ENCODE assay signal across 15 cellular contexts in genomic region chr4:138259801-138260200, GRCh38. TPM values are rescaled to one million over a fixed set of nuclear protein-coding genes. Genes with fewer than 3 reads are reported as not detected.
DNase-seq lines count a peak whose midpoint lies in the region; ATAC-seq, FAIRE-seq and TF ChIP-seq lines count a peak whose summit lies in the region.
"Had no signal": no experiment of that assay in that cellular context is flagged by ENCODE, and none has a peak within 500 bp of the region (broad histone marks: within the 10 kb centered on the region; RNA-seq: fewer than 3 reads in every experiment).

No MANE protein-coding gene starts in this region.

- H3K27ac ChIP-seq in SK-N-MC (peak overlapping the region; percentile 23; the same call in 1 of the 2 replicates), small intestine (ENCODE audit: low read depth in 1 of 2, low read length in 1 of 2) (no peak overlapping the region), heart right ventricle (no peak overlapping the region)

- H3K36me3 ChIP-seq in SK-N-MC (ENCODE audit: insufficient read depth, low read length) (no peaks in the 10 kb centered on the region), small intestine (ENCODE audit: control insufficient read depth in 2 of 2, insufficient read depth in 2 of 2, low read length in 2 of 2) (no peaks in the 10 kb centered on the region), heart right ventricle (no peaks in the 10 kb centered on the region)

- peak; percentile 91 for FAIRE-seq in small intestine (lab: Jason Lieb, UNC)
- FAIRE-seq: D721Med had no signal

- no peaks in the 10 kb centered on the region for H3K36me3 Mint-ChIP-seq in osteocyte (ENCODE audit: unreplicated experiment)

- no peak overlapping the region for H3K4me3 ChIP-seq in SK-N-MC
- H3K4me3 ChIP-seq in small intestine (ENCODE audit: low read depth in 1 of 2, low read length in 2 of 2), result no peak overlapping the region
- H3K4me3 ChIP-seq in heart right ventricle, result no peak overlapping the region
- H3K4me3 ChIP-seq: mucosa of descending colon had no signal

- ATAC-seq in esophagus mucosa, result peak; percentile 92
- ATAC-seq in heart right ventricle, result no peak
- ATAC-seq: mucosa of descending colon, T-helper 17 cell had no signal

- TF ChIP-seq CTCF in heart right ventricle (IDR thresholded peaks at IDR 0.05), result no peak
- no peak for TF ChIP-seq CTCF in osteocyte (IDR thresholded peaks at IDR 0.05)

- no peak overlapping the region for H3K4me3 Mint-ChIP-seq in osteocyte (ENCODE audit: unreplicated experiment)
- H3K4me3 Mint-ChIP-seq: T-helper 17 cell had no signal

- H3K27ac Mint-ChIP-seq in osteocyte (ENCODE audit: unreplicated experiment), result no peak overlapping the region
- H3K27ac Mint-ChIP-seq: T-helper 17 cell had no signal

- H3K4me1 Mint-ChIP-seq in osteocyte (ENCODE audit: unreplicated experiment), result peaks cover 17% of the 10 kb centered on the region

- WGBS in small intestine, 3 donors, result 7 to 34% (median 14%) methylated on average over 2 of the region's 2 CpGs
- 46 to 55% methylated on average over 2 of the region's 2 CpGs for WGBS in heart right ventricle, 2 donors

- H3K27me3 ChIP-seq in small intestine (ENCODE audit: control insufficient read depth in 2 of 2, insufficient read depth in 2 of 2, low read length in 2 of 2) (no peaks in the 10 kb centered on the region), heart right ventricle (no peaks in the 10 kb centered on the region)

- no peaks in the 10 kb centered on the region for H3K27me3 Mint-ChIP-seq in osteocyte (ENCODE audit: unreplicated experiment)
- H3K27me3 Mint-ChIP-seq: T-helper 17 cell had no signal

- H3K9me3 ChIP-seq in SK-N-MC (ENCODE audit: low read depth, low read length) (no peaks in the 10 kb centered on the region), small intestine (ENCODE audit: control insufficient read depth, low read depth) (no peaks in the 10 kb centered on the region), heart right ventricle (no peaks in the 10 kb centered on the region)
- H3K9me3 ChIP-seq: mucosa of descending colon had no signal

- intact Hi-C loops in heart right ventricle (cut with DNase I), result no loop called here

- DNase-seq in NCI-H1417 (lab: John Stamatoyannopoulos, UW) (peak in 2 of 3 experiments; percentile 7 to 60), NCI-H1417 treated with DMSO at 0.1 percent for 48 hours (lab: John Stamatoyannopoulos, UW) (no peak), SK-N-MC (ENCODE audit: low read depth, low spot score) (peak; percentile 42), small intestine (peak; percentile 96), heart right ventricle (no peak), osteocyte (ENCODE audit: extremely low spot score, unreplicated experiment) (no peak), anterior cingulate cortex (lab: John Stamatoyannopoulos, UW) (no peak)
- DNase-seq: activated CD4-positive, alpha-beta T cell treated with anti-CD3 and anti-CD28 coated beads, Interleukin-2, amount 50 U/mL, for 48 hours; activated gamma-delta T cell treated with Interleukin-2 at 50 U/mL for 16 hours; central memory CD4-positive, alpha-beta T cell; mucosa of descending colon; stimulated activated CD4-positive, alpha-beta T cell treated with anti-CD3 and anti-CD28 coated beads, Interleukin-1b, Interleukin-23, amount 100 ng/mL, for 48 hours; T-helper 17 cell had no signal

- H3K9me3 Mint-ChIP-seq in osteocyte (ENCODE audit: unreplicated experiment), result no peaks in the 10 kb centered on the region

- H3K9ac ChIP-seq in SK-N-MC (ENCODE audit: insufficient read length), result no peak overlapping the region

- H3K4me1 ChIP-seq in small intestine (ENCODE audit: control insufficient read depth in 2 of 2, insufficient read depth in 1 of 2, low read depth in 1 of 2, low read length in 1 of 2) (no peaks in the 10 kb centered on the region), heart right ventricle (no peaks in the 10 kb centered on the region)

RNA-seq across cellular contexts. Expression of gene SLC7A11, which starts 17.7 kb away (rescaled TPM):
- total RNA-seq in esophagus mucosa, result 16.3 TPM
- 1 to 10 TPM in 1 of 3 donors, under 1 TPM in 2; 0.22 to 5.6 (median 0.54) TPM for polyA plus RNA-seq in small intestine
- 1 to 10 TPM in 2 of 10 donors, under 1 TPM in 8; 0.05 to 1.2 (median 0.15) TPM for total RNA-seq in heart right ventricle
- polyA plus RNA-seq in heart right ventricle, result under 1 TPM; 0.07 to 0.09 TPM
- 26.5 and 29.1 TPM in 2 replicates for total RNA-seq in osteocyte

Comparison
In these comparisons a context has a peak if more than half of its experiments do, and no peak if none do; other contexts are left out.
1. DNase-seq: peak in NCI-H1417 (2 of 3), SK-N-MC (single experiment) and small intestine (single experiment); none in NCI-H1417 treated with DMSO at 0.1 percent for 48 hours (single experiment), heart right ventricle (0 of 2), osteocyte (single experiment) and anterior cingulate cortex (0 of 58).